Comparison of ENCODE assay signal across 1 cellular context in genomic region chr19:3343619-3344502, GRCh38.
TF ChIP-seq lines count a peak whose summit lies in the region.

No MANE protein-coding gene starts in this region.

TF ChIP-seq in GM12878, 131 proteins besides CTCF, POLR2A, EP300 and RAD21 (continued from another document):
- TF ChIP-seq RELB (IDR thresholded peaks at IDR 0.05; ENCODE audit: low read depth) = no peak
- no peak for TF ChIP-seq ZBED1 (IDR thresholded peaks at IDR 0.05; ENCODE audit: borderline replicate concordance)
- no peak for TF ChIP-seq BHLHE40 (IDR thresholded peaks at IDR 0.05; ENCODE audit: borderline replicate concordance in 1 of 2, low read depth in 2 of 2, low read length in 1 of 2)
- peak; percentile 99 for TF ChIP-seq SMARCA5 (IDR thresholded peaks at IDR 0.05)
- TF ChIP-seq TCF12 (IDR thresholded peaks at IDR 0.05; ENCODE audit: low read depth, low read length) = no peak
- TF ChIP-seq TCF7 (IDR thresholded peaks at IDR 0.05; ENCODE audit: borderline replicate concordance) = no peak
- TF ChIP-seq RBBP5 (conservative IDR thresholded peaks at IDR 0.05) = no peak
- no peak for TF ChIP-seq TCF3 (IDR thresholded peaks at IDR 0.05; ENCODE audit: borderline replicate concordance, insufficient read depth, low read depth, low read length)
- TF ChIP-seq SIN3A (IDR thresholded peaks at IDR 0.05; ENCODE audit: low read depth, low read length) = no peak
- TF ChIP-seq SP1 (IDR thresholded peaks at IDR 0.05; ENCODE audit: low read depth, low read length) = peak; percentile 92
- peak; percentile 35; the same call in 1 of the 2 replicates for TF ChIP-seq RUNX3 (IDR thresholded peaks at IDR 0.05; ENCODE audit: low read length)
- TF ChIP-seq RELA (IDR thresholded peaks at IDR 0.05; ENCODE audit: borderline replicate concordance, partially characterized antibody) = no peak
- peak; percentile 34 for TF ChIP-seq MEF2B (IDR thresholded peaks at IDR 0.05; ENCODE audit: partially characterized antibody, poor library complexity, severe bottlenecking)
- TF ChIP-seq ZNF217 (IDR thresholded peaks at IDR 0.05) = peak; percentile 72; the same call in 1 of the 2 replicates
- TF ChIP-seq STAT3 (IDR thresholded peaks at IDR 0.05; ENCODE audit: low read depth, low read length) = no peak
- TF ChIP-seq NR2C2 (IDR thresholded peaks at IDR 0.05; ENCODE audit: borderline replicate concordance, control insufficient read depth, insufficient read length, low read depth) = no peak
- TF ChIP-seq ZSCAN29 (IDR thresholded peaks at IDR 0.05) = no peak
- TF ChIP-seq RCOR1 (conservative IDR thresholded peaks at IDR 0.05; ENCODE audit: low read depth, low read length) = no peak
- TF ChIP-seq IRF4 (IDR thresholded peaks at IDR 0.05; ENCODE audit: low read depth, low read length) = 0 out of 2 replicates have a peak, but pooled peaks have one; percentile 13
- no peak for TF ChIP-seq ATF3 (IDR thresholded peaks at IDR 0.05; ENCODE audit: borderline replicate concordance, extremely low read depth, low read depth, low read length)
- TF ChIP-seq NFIC (IDR thresholded peaks at IDR 0.05; ENCODE audit: low read depth, low read length) = no peak
- TF ChIP-seq RAD51 (IDR thresholded peaks at IDR 0.05) = no peak
- no peak for TF ChIP-seq SUPT20H (IDR thresholded peaks at IDR 0.05; ENCODE audit: borderline replicate concordance, control insufficient read depth, low read depth, low read length)
- no peak for TF ChIP-seq SRF (IDR thresholded peaks at IDR 0.05; ENCODE audit: low read depth in 2 of 2, low read length in 2 of 2)
- no peak for TF ChIP-seq BRCA1 (IDR thresholded peaks at IDR 0.05; ENCODE audit: low read depth, low read length)
- TF ChIP-seq KDM1A (IDR thresholded peaks at IDR 0.05; ENCODE audit: borderline replicate concordance) = no peak
- TF ChIP-seq FOXK2 (IDR thresholded peaks at IDR 0.05) = no peak
TF ChIP-seq in GM12878: peak in this region for 14.
